21 cellular contexts compared by ENCODE assay signal in genomic region chr7:43616977-43617376, GRCh38.
"Had no signal": no experiment of that assay in that cellular context is flagged by ENCODE, and none has a peak within 500 bp of the region (broad histone marks: within the 10 kb centered on the region; RNA-seq: fewer than 3 reads in every experiment).

No MANE protein-coding gene starts in this region.

- FAIRE-seq: colon, frontal cortex, keratinocyte had no signal

- H3K4me1 ChIP-seq: parathyroid adenoma, prostate gland, upper lobe of right lung had no signal

- H3K4me3 Mint-ChIP-seq: nephron; neural progenitor cell; stimulated activated naive B cell treated with anti-CD40 and anti-IgM and Interleukin-4, amounts not matched to agents 10 μg/mL and 1 μg/mL and 100 μg/mL, for 72 hours; stimulated activated naive CD8-positive, alpha-beta T cell treated with anti-CD3 and anti-CD28 coated beads, Interleukin-15, Interleukin-2, amounts not matched to agents 100 ng/mL and 50 ng/mL, for 24 hours had no signal

- H3K27me3 Mint-ChIP-seq: naive B cell; stimulated activated naive B cell treated with anti-CD40 and anti-IgM and Interleukin-4, amounts not matched to agents 10 μg/mL and 1 μg/mL and 100 μg/mL, for 72 hours; stimulated activated naive CD8-positive, alpha-beta T cell treated with anti-CD3 and anti-CD28 coated beads, Interleukin-15, Interleukin-2, amounts not matched to agents 100 ng/mL and 50 ng/mL, for 24 hours had no signal

- DNase-seq: dorsolateral prefrontal cortex; effector CD4-positive, alpha-beta T cell; left ventricle myocardium superior; lower lobe of right lung; mucosa of descending colon; naive B cell; right cardiac atrium; spleen; stimulated activated naive B cell treated with anti-CD40 and anti-IgM and Interleukin-4, amounts not matched to agents 10 μg/mL and 1 μg/mL and 100 μg/mL, for 72 hours; transverse colon; upper lobe of right lung; uterus had no signal

- ATAC-seq: left ventricle myocardium superior; lower lobe of right lung; mucosa of descending colon; right cardiac atrium; stimulated activated naive B cell treated with anti-CD40 and anti-IgM and Interleukin-4, amounts not matched to agents 10 μg/mL and 1 μg/mL and 100 μg/mL, for 72 hours; upper lobe of right lung had no signal

- H3K9me3 ChIP-seq: lower lobe of right lung, mucosa of descending colon, prostate gland, spleen, transverse colon, upper lobe of right lung, uterus had no signal

- H3K79me2 ChIP-seq: parathyroid adenoma had no signal

- H3K9me3 Mint-ChIP-seq: naive B cell; nephron; neural progenitor cell; stimulated activated naive B cell treated with anti-CD40 and anti-IgM and Interleukin-4, amounts not matched to agents 10 μg/mL and 1 μg/mL and 100 μg/mL, for 72 hours; stimulated activated naive CD8-positive, alpha-beta T cell treated with anti-CD3 and anti-CD28 coated beads, Interleukin-15, Interleukin-2, amounts not matched to agents 100 ng/mL and 50 ng/mL, for 24 hours had no signal

- H3K36me3 ChIP-seq: neural progenitor cell, prostate gland, uterus had no signal

- H3K27ac ChIP-seq: dorsolateral prefrontal cortex, lower lobe of right lung, parathyroid adenoma, prostate gland, transverse colon, upper lobe of right lung had no signal

- H3K9ac ChIP-seq: neural progenitor cell, parathyroid adenoma had no signal

- H3K4me3 ChIP-seq: dorsolateral prefrontal cortex, lower lobe of right lung, mucosa of descending colon, neural progenitor cell, prostate gland, skin epidermis, spleen, transverse colon, upper lobe of right lung, uterus had no signal

- H3K27me3 ChIP-seq: dorsolateral prefrontal cortex, neural progenitor cell, spleen, transverse colon, upper lobe of right lung, uterus had no signal

- H2AFZ ChIP-seq: neural progenitor cell, parathyroid adenoma had no signal

- H3K27ac Mint-ChIP-seq: nephron; neural progenitor cell; stimulated activated naive B cell treated with anti-CD40 and anti-IgM and Interleukin-4, amounts not matched to agents 10 μg/mL and 1 μg/mL and 100 μg/mL, for 72 hours; stimulated activated naive CD8-positive, alpha-beta T cell treated with anti-CD3 and anti-CD28 coated beads, Interleukin-15, Interleukin-2, amounts not matched to agents 100 ng/mL and 50 ng/mL, for 24 hours had no signal
